In the genomic region with DNA sequence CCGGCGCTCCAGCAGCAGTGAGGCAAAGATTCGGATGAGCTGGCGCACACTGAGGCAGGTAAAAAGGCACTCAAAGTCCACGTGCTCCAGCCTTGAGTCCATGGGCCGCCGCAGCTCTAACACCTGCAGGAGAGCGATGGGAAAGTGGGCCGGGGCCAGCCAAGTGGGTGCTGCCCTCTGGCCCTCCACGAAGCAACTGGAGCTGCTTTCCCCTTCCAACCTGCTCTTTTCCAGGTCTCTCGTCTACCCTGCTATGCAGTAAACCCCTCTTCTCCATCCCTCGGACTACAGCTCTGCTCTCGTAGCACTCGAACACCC, we compare ENCODE assay signal across 26 cellular contexts.
"Had no signal": no experiment of that assay in that cellular context is flagged by ENCODE, and none has a peak within 500 bp of the region (broad histone marks: within the 10 kb centered on the region; RNA-seq: fewer than 3 reads in every experiment).

No MANE protein-coding gene starts in this region.

- H3K27ac Mint-ChIP-seq: activated CD4-positive, alpha-beta memory T cell treated with anti-CD3 and anti-CD28 coated beads, Interleukin-2, amount 10 ng/mL, durations not matched to agents 7 days and 5 days; activated CD4-positive, alpha-beta T cell treated with anti-CD3 and anti-CD28 coated beads, Interleukin-2, amount 10 ng/mL, durations not matched to agents 7 days and 5 days; activated T-cell treated with anti-CD3 and anti-CD28 coated beads, Interleukin-2, amount 50 U/mL, for 24 hours; naive thymus-derived CD4-positive, alpha-beta T cell; T-helper 17 cell had no signal

- H3K4me3 Mint-ChIP-seq: activated CD4-positive, alpha-beta memory T cell treated with anti-CD3 and anti-CD28 coated beads, Interleukin-2, amount 10 ng/mL, durations not matched to agents 7 days and 5 days; activated CD4-positive, alpha-beta T cell treated with anti-CD3 and anti-CD28 coated beads, Interleukin-2, amount 10 ng/mL, durations not matched to agents 7 days and 5 days; activated T-cell treated with anti-CD3 and anti-CD28 coated beads, Interleukin-2, amount 50 U/mL, for 24 hours; mesothelial cell of epicardium; naive thymus-derived CD4-positive, alpha-beta T cell; T-helper 17 cell had no signal

- H3K36me3 ChIP-seq: colonic mucosa had no signal

- H3K27ac ChIP-seq: colonic mucosa, foreskin keratinocyte, heart right ventricle, left ventricle myocardium inferior, pancreas, psoas muscle, WERI-Rb-1 had no signal

- H3K4me1 Mint-ChIP-seq: mesothelial cell of epicardium had no signal

- H3K9me3 Mint-ChIP-seq: activated CD4-positive, alpha-beta memory T cell treated with anti-CD3 and anti-CD28 coated beads, Interleukin-2, amount 10 ng/mL, durations not matched to agents 7 days and 5 days; activated CD4-positive, alpha-beta T cell treated with anti-CD3 and anti-CD28 coated beads, Interleukin-2, amount 10 ng/mL, durations not matched to agents 7 days and 5 days; activated T-cell treated with anti-CD3 and anti-CD28 coated beads, Interleukin-2, amount 50 U/mL, for 24 hours; mesothelial cell of epicardium; naive thymus-derived CD4-positive, alpha-beta T cell had no signal

- H3K27me3 ChIP-seq: colonic mucosa, dorsolateral prefrontal cortex, foreskin keratinocyte, heart right ventricle, pancreas, testis, transverse colon had no signal

- H3K4me3 ChIP-seq: colonic mucosa, dorsolateral prefrontal cortex, heart right ventricle, left ventricle myocardium inferior, pancreas, psoas muscle, testis, transverse colon had no signal

- H3K27me3 Mint-ChIP-seq: activated CD4-positive, alpha-beta memory T cell treated with anti-CD3 and anti-CD28 coated beads, Interleukin-2, amount 10 ng/mL, durations not matched to agents 7 days and 5 days; activated CD4-positive, alpha-beta T cell treated with anti-CD3 and anti-CD28 coated beads, Interleukin-2, amount 10 ng/mL, durations not matched to agents 7 days and 5 days; activated T-cell treated with anti-CD3 and anti-CD28 coated beads, Interleukin-2, amount 50 U/mL, for 24 hours; naive thymus-derived CD4-positive, alpha-beta T cell had no signal

- H3K4me1 ChIP-seq: colonic mucosa had no signal

- DNase-seq: activated CD4-positive, alpha-beta memory T cell treated with anti-CD3 and anti-CD28 coated beads, Interleukin-2, amount 10 ng/mL, durations not matched to agents 7 days and 5 days; activated CD4-positive, alpha-beta T cell treated with anti-CD3 and anti-CD28 coated beads, Interleukin-2, amount 10 ng/mL, durations not matched to agents 7 days and 5 days; activated CD4-positive, CD25-positive, alpha-beta regulatory T cell treated with anti-CD3 and anti-CD28 coated beads, Interleukin-2, amount 50 U/mL, for 72 hours; activated CD8-positive, alpha-beta memory T cell treated with anti-CD3 and anti-CD28 coated beads, Interleukin-2, amount 50 U/mL, for 48 hours; activated gamma-delta T cell treated with Interleukin-2 at 50 U/mL for 16 hours; activated naive CD4-positive, alpha-beta T cell treated with anti-CD3 and anti-CD28 coated beads, Interleukin-2, amount 50 U/mL, for 16 hours; activated T-cell treated with anti-CD3 and anti-CD28 coated beads, Interleukin-2, amount 50 U/mL, for 24 hours; cerebellar nuclear complex; colonic mucosa; effector memory CD4-positive, alpha-beta T cell; foreskin keratinocyte; heart right ventricle; left ventricle myocardium inferior; naive thymus-derived CD4-positive, alpha-beta T cell; nucleus accumbens; pancreas; psoas muscle; stimulated activated CD4-positive, alpha-beta T cell treated with anti-CD3 and anti-CD28 coated beads, Interleukin-15, amount 100 ng/mL, for 24 hours; stimulated activated naive CD4-positive, alpha-beta T cell; T-helper 17 cell; T1000; testis; transverse colon; WERI-Rb-1 had no signal

- H3K9me3 ChIP-seq: colonic mucosa, heart right ventricle, left ventricle myocardium inferior, pancreas, psoas muscle, testis, transverse colon had no signal
